ENCODE assay signal across 10 cellular contexts in the genomic region with DNA sequence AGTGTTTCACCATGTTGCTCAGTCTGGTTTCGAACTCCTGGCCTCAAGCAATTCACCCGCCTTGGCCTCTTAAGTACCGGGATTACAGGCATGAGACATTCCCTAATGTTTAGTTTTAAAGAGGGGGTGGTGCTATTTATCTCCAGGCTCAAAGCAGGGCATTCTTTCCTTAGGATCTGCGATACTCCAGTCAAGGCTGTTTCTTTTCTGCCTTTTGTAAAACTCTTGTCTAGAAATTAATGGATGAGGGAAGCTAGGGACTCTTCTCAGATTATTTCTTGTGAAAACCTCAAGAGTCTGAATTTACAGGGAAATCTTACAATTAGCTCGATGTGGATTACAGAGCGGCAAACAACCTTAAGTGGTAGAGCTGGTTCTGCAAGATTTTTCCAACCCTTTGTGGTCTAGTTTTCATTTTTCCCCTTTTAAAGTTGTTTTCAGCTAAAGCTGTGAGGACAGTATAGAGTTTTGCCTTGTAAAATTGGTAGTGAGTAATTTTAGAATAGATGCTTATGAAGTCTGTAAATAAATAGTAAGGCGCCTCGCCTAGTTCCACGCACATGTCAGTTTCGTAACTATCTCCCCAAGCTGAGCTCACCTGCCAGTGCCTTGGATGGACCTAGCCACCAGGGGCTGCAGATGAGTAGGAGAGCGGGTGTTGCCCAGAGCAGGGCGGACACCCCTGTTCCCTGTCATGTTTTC. TPM values are rescaled to one million over a fixed set of nuclear protein-coding genes. Genes with fewer than 3 reads are reported as not detected.
DNase-seq lines count a peak whose midpoint lies in the region; ATAC-seq and TF ChIP-seq lines count a peak whose summit lies in the region.
"Had no signal": no experiment of that assay in that cellular context is flagged by ENCODE, and none has a peak within 500 bp of the region (broad histone marks: within the 10 kb centered on the region; RNA-seq: fewer than 3 reads in every experiment).

No MANE protein-coding gene starts in this region.

- H3K9me3 ChIP-seq in DOHH2 (ENCODE audit: control insufficient read depth, insufficient read depth, low read length), result no peaks in the 10 kb centered on the region

- H3K27me3 Mint-ChIP-seq in chondrocyte (ENCODE audit: low read depth) (no peaks in the 10 kb centered on the region), nephron progenitor cell (ENCODE audit: low read depth, poor library complexity) (peaks cover 2% of the 10 kb centered on the region)
- H3K27me3 Mint-ChIP-seq: stimulated activated naive CD8-positive, alpha-beta T cell treated with anti-CD3 and anti-CD28 coated beads, Interleukin-15, Interleukin-2, amounts not matched to agents 100 ng/mL and 50 ng/mL, for 24 hours had no signal

- H3K36me3 ChIP-seq in DOHH2 (ENCODE audit: control insufficient read depth, low read length), result peaks cover 58% of the 10 kb centered on the region

- ATAC-seq in GM18519 (IDR thresholded peaks at IDR 0.05; ENCODE audit: low FRiP score, unreplicated experiment), result no peak
- no peak for ATAC-seq in HG02870 (IDR thresholded peaks at IDR 0.05; ENCODE audit: unreplicated experiment)
- no peak for ATAC-seq in GM21390 (IDR thresholded peaks at IDR 0.05; ENCODE audit: unreplicated experiment)

- peak overlapping the region; percentile 90 for H3K27ac ChIP-seq in DOHH2 (ENCODE audit: low read depth, low read length)

- H3K4me3 Mint-ChIP-seq in chondrocyte (ENCODE audit: unreplicated experiment) (no peak overlapping the region), nephron progenitor cell (peak overlapping the region; percentile 9)
- H3K4me3 Mint-ChIP-seq: stimulated activated naive CD8-positive, alpha-beta T cell treated with anti-CD3 and anti-CD28 coated beads, Interleukin-15, Interleukin-2, amounts not matched to agents 100 ng/mL and 50 ng/mL, for 24 hours had no signal

- TF ChIP-seq CTCF in DOHH2 (IDR thresholded peaks at IDR 0.05; ENCODE audit: low read depth, low read length, poor library complexity, severe bottlenecking), result peak; percentile 52
- TF ChIP-seq CTCF in chondrocyte (IDR thresholded peaks at IDR 0.05), result peak; percentile 27
- no peak for TF ChIP-seq CTCF in nephron progenitor cell (IDR thresholded peaks at IDR 0.05)

- H3K4me1 Mint-ChIP-seq in chondrocyte (ENCODE audit: low read depth) (peaks cover 55% of the 10 kb centered on the region), nephron progenitor cell (peaks cover 74% of the 10 kb centered on the region)

- H3K9me2 ChIP-seq in DOHH2 (replicated peaks; ENCODE audit: control insufficient read depth, low read length), result no peaks in the 10 kb centered on the region

- peaks cover 98% of the 10 kb centered on the region for H3K4me1 ChIP-seq in DOHH2 (ENCODE audit: control insufficient read depth, low read length)

- H3K27me3 ChIP-seq in DOHH2 (ENCODE audit: control insufficient read depth, low read length), result no peaks in the 10 kb centered on the region

- peaks cover 7% of the 10 kb centered on the region; the same call in 1 of the 2 replicates for H4K20me1 ChIP-seq in DOHH2 (ENCODE audit: control insufficient read depth, insufficient read depth, low read depth, low read length)

- H3F3A ChIP-seq in DOHH2 (ENCODE audit: control insufficient read depth, insufficient read depth), result peaks cover 21% of the 10 kb centered on the region

- H3K36me3 Mint-ChIP-seq in chondrocyte (ENCODE audit: low read depth) (peaks cover 1% of the 10 kb centered on the region), nephron progenitor cell (ENCODE audit: low read depth) (peaks cover 4% of the 10 kb centered on the region)

- H3K9me3 Mint-ChIP-seq in chondrocyte (ENCODE audit: low read depth) (no peaks in the 10 kb centered on the region), nephron progenitor cell (no peaks in the 10 kb centered on the region)
- H3K9me3 Mint-ChIP-seq: stimulated activated naive CD8-positive, alpha-beta T cell treated with anti-CD3 and anti-CD28 coated beads, Interleukin-15, Interleukin-2, amounts not matched to agents 100 ng/mL and 50 ng/mL, for 24 hours had no signal

- H3K4me3 ChIP-seq in DOHH2 (ENCODE audit: low read length), result peak overlapping the region; percentile 76

- peaks cover 100% of the 10 kb centered on the region for H3K79me2 ChIP-seq in DOHH2 (ENCODE audit: control insufficient read depth, low read length)

- peak overlapping the region; percentile 69 for H3K27ac Mint-ChIP-seq in chondrocyte (ENCODE audit: unreplicated experiment)
- peak overlapping the region; percentile 84 for H3K27ac Mint-ChIP-seq in nephron progenitor cell
- H3K27ac Mint-ChIP-seq: stimulated activated naive CD8-positive, alpha-beta T cell treated with anti-CD3 and anti-CD28 coated beads, Interleukin-15, Interleukin-2, amounts not matched to agents 100 ng/mL and 50 ng/mL, for 24 hours had no signal

- DNase-seq in LoVo (ENCODE audit: low spot score) (peak; percentile 74), chondrocyte (ENCODE audit: low spot score) (no peak), nephron progenitor cell (no peak), AML-193 (lab: John Stamatoyannopoulos, UW) (no peak)
- DNase-seq: cerebellar nuclear complex had no signal

- peak overlapping the region; percentile 76 for H3K4me2 ChIP-seq in DOHH2 (ENCODE audit: low read length)

RNA-seq across cellular contexts. Expression of a gene that starts 53.1 kb away (rescaled TPM):
- total RNA-seq in chondrocyte, result 112 to 154 TPM (median 118 TPM) in 3 replicates
